ENCODE assay signal across 17 cellular contexts in the genomic region with DNA sequence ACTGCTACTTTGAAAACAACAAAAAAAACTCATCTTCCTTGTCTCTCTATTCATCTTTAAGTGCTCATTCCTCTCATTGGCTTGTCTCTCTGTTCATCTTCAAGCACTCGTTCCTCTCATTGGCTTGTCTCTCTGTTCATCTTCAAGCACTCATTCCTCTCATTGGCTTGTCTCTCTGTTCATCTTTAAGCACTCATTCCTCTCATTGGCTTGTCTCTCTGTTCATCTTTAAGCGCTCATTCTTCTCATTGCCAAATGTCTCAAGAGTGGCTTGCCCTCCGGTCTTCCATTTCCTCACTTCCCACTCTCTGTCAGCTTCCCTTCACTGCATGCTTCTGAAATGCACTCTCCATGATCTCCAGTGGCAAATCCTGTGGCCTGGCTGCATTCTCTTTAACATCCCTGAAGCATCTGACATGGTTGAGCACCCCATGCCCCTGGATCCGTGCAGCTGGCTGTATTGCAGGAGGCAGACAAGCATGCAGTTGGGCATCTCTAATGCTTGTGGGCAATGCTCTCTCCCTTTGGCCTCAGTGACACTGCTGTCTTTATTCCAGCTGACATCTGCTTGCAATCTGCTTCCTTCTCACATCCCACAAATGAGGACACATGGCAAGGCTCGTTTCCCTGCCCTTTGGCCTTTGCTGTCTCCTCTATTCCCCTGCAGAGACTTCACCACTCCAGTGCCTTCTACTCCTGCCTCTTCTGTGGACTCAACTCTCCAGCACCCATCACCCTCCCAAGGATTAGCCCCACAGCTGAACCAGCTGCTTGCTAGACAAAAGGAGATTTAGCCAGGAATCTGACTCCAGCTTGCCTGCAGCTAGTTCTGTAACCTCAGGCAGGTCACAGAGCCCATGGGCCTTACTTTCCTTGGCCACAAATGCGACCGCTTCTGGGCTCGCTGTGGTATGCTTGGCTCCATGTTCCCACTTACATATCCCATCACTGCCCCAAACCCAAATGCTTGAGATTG.
DNase-seq lines count a peak whose midpoint lies in the region; ATAC-seq, FAIRE-seq and TF ChIP-seq lines count a peak whose summit lies in the region.
"Had no signal": no experiment of that assay in that cellular context is flagged by ENCODE, and none has a peak within 500 bp of the region (broad histone marks: within the 10 kb centered on the region; RNA-seq: fewer than 3 reads in every experiment).

No MANE protein-coding gene starts in this region.

- no peaks in the 10 kb centered on the region for H3K79me2 ChIP-seq in H1 (ENCODE audit: control insufficient read depth in 1 of 2, insufficient read depth in 2 of 2, low read length in 2 of 2)

- TF ChIP-seq RAD21 in H1 (IDR thresholded peaks at IDR 0.05 in 1 of 2, conservative IDR thresholded peaks at IDR 0.05 in 1 of 2; ENCODE audit: low read depth in 2 of 2, low read length in 2 of 2): no peak

- no peak overlapping the region for H3K9ac ChIP-seq in H1 (replicated peaks in 1 of 4; ENCODE audit: extremely low read depth in 1 of 4, low read depth in 3 of 4, low read length in 3 of 4)
- no peak overlapping the region for H3K9ac ChIP-seq in neuronal stem cell (ENCODE audit: low read depth, low read length, poor library complexity)
- H3K9ac ChIP-seq in colonic mucosa (ENCODE audit: low read depth in 2 of 2, low read length in 2 of 2): no peak overlapping the region
- H3K9ac ChIP-seq: BLaER1 treated with 17β-estradiol and CSF1 and Interleukin-3, amounts not matched to agents 10 nM and 100 nM had no signal

- no peaks in the 10 kb centered on the region for H3K4me1 ChIP-seq in H1 (replicated peaks in 1 of 4; ENCODE audit: control insufficient read depth in 3 of 4, insufficient read depth in 4 of 4, low read length in 3 of 4)
- peaks cover 0 to 3% of the 10 kb centered on the region in 2 donors for H3K4me1 ChIP-seq in neuronal stem cell (ENCODE audit: control insufficient read depth in 2 of 2, insufficient read depth in 1 of 2, low read depth in 1 of 2, low read length in 2 of 2)
- no peaks in the 10 kb centered on the region for H3K4me1 ChIP-seq in colonic mucosa
- H3K4me1 ChIP-seq: HAP-1 had no signal

- CTCF ChIA-PET in H1 (lab: Charles Lee; ENCODE audit: partially characterized antibody): interaction anchor here (1.3 to 2.6 kb wide), 4 partner anchors 9 to 366 kb away, joined by 3 to 12 read pairs (median 5); no protein-coding TSS in a partner anchor

- H3K23ac ChIP-seq in H1 (ENCODE audit: insufficient read length) (no peak overlapping the region), neuronal stem cell (ENCODE audit: low read depth, low read length, poor library complexity) (no peak overlapping the region)

- no peak for TF ChIP-seq EP300 in H1 (IDR thresholded peaks at IDR 0.05; ENCODE audit: borderline replicate concordance in 1 of 2, low read depth in 2 of 2, low read length in 2 of 2)

- H2AFZ ChIP-seq in H1 (ENCODE audit: low read length): no peak overlapping the region
- no peak overlapping the region for H2AFZ ChIP-seq in neuronal stem cell (ENCODE audit: low read length)

- H4K5ac ChIP-seq in H1 (ENCODE audit: insufficient read length, low read depth, low read length): no peak overlapping the region

- ATAC-seq in GM18873 (IDR thresholded peaks at IDR 0.05; ENCODE audit: low FRiP score, unreplicated experiment): no peak
- ATAC-seq: PC-3 had no signal

- H3K27me3 ChIP-seq in H1 (replicated peaks in 1 of 4; ENCODE audit: control insufficient read depth in 3 of 4, extremely low read depth in 1 of 4, insufficient read depth in 3 of 4, low read length in 3 of 4): no peaks in the 10 kb centered on the region
- no peaks in the 10 kb centered on the region for H3K27me3 ChIP-seq in neuronal stem cell (ENCODE audit: control insufficient read depth in 3 of 3, insufficient read depth in 3 of 3, low read depth in 1 of 3, low read length in 3 of 3)
- no peaks in the 10 kb centered on the region for H3K27me3 ChIP-seq in colonic mucosa
- H3K27me3 ChIP-seq: BLaER1 treated with 17β-estradiol and CSF1 and Interleukin-3, amounts not matched to agents 10 nM and 100 nM had no signal

- no peak overlapping the region for H3K56ac ChIP-seq in H1 (replicated peaks; ENCODE audit: insufficient read length, low read depth, low read length)

- H3K27ac ChIP-seq in H1 (ENCODE audit: low read depth, low read length) (no peak overlapping the region), neuronal stem cell (replicated peaks; ENCODE audit: low read length) (no peak overlapping the region), colonic mucosa (no peak overlapping the region)
- H3K27ac ChIP-seq: BLaER1 treated with 17β-estradiol and CSF1 and Interleukin-3, amounts not matched to agents 10 nM and 100 nM had no signal

- H3K36me3 ChIP-seq in H1 (ENCODE audit: control insufficient read depth in 2 of 4, insufficient read depth in 4 of 4, low read length in 3 of 4) (no peaks in the 10 kb centered on the region), neuronal stem cell (replicated peaks in 1 of 2; ENCODE audit: control insufficient read depth in 2 of 2, insufficient read depth in 2 of 2, low read length in 2 of 2) (no peaks in the 10 kb centered on the region), colonic mucosa (no peaks in the 10 kb centered on the region)
- H3K36me3 ChIP-seq: BLaER1 treated with 17β-estradiol and CSF1 and Interleukin-3, amounts not matched to agents 10 nM and 100 nM; HAP-1 had no signal

- H4K8ac ChIP-seq in H1 (ENCODE audit: extremely low read depth, insufficient read depth, low read length) (no peak overlapping the region), neuronal stem cell (ENCODE audit: low read depth, low read length) (no peak overlapping the region)

- no peak for FAIRE-seq in H1 (lab: Jason Lieb, UNC)
- no peak for FAIRE-seq in frontal cortex (lab: Jason Lieb, UNC)
- FAIRE-seq: A204.1 had no signal

- no peak overlapping the region for H2BK12ac ChIP-seq in H1 (ENCODE audit: low read depth, low read length)
- H2BK12ac ChIP-seq in neuronal stem cell (ENCODE audit: low read length): no peak overlapping the region

- H3K4me3 ChIP-seq in H1 (ENCODE audit: extremely low read depth in 1 of 4, insufficient read depth in 2 of 4, low read depth in 3 of 4, low read length in 4 of 4) (no peak overlapping the region), neuronal stem cell (ENCODE audit: low read length in 2 of 2) (peak overlapping the region in 1 of 2 donors; percentile 5), colonic mucosa (no peak overlapping the region)
- H3K4me3 ChIP-seq: BLaER1 treated with 17β-estradiol and CSF1 and Interleukin-3, amounts not matched to agents 10 nM and 100 nM; HAP-1 had no signal

- H3K23me2 ChIP-seq in H1 (ENCODE audit: low read depth, low read length): no peaks in the 10 kb centered on the region

- no peaks in the 10 kb centered on the region for H4K20me1 ChIP-seq in H1 (replicated peaks in 1 of 2; ENCODE audit: control insufficient read depth in 1 of 2, insufficient read depth in 2 of 2, low read length in 2 of 2)

- H3K14ac ChIP-seq in H1 (ENCODE audit: insufficient read length): no peak overlapping the region
- peak overlapping the region; percentile 72 for H3K14ac ChIP-seq in neuronal stem cell (ENCODE audit: low read length)

- no peak overlapping the region for H3K18ac ChIP-seq in H1 (ENCODE audit: extremely low read depth, low read length)
- H3K18ac ChIP-seq in neuronal stem cell (ENCODE audit: low read length): no peak overlapping the region

- TF ChIP-seq POLR2A in H1 (IDR thresholded peaks at IDR 0.05; ENCODE audit: control extremely low read depth in 1 of 2, low read depth in 2 of 2, low read length in 2 of 2): no peak

- POLR2A ChIA-PET in H1 (lab: Charles Lee; ENCODE audit: partially characterized antibody): no interaction called here

- H2BK5ac ChIP-seq in H1 (ENCODE audit: low read depth, low read length): no peak overlapping the region
- no peak overlapping the region for H2BK5ac ChIP-seq in neuronal stem cell (ENCODE audit: low read length)

- H4K91ac ChIP-seq in H1 (replicated peaks; ENCODE audit: insufficient read length, low read length) (no peak overlapping the region), neuronal stem cell (ENCODE audit: low read depth, low read length, poor library complexity) (no peak overlapping the region)

- intact Hi-C loops in colonic mucosa (cut with DNase I): no loop called here

- TF ChIP-seq CTCF in H1 (IDR thresholded peaks at IDR 0.05; ENCODE audit: control extremely low read depth in 1 of 3, insufficient read depth in 1 of 3, low read depth in 1 of 3, low read length in 3 of 3): no peak
- TF ChIP-seq CTCF in colonic mucosa (IDR thresholded peaks at IDR 0.05): no peak

- no peak overlapping the region for H2BK20ac ChIP-seq in H1 (ENCODE audit: low read length)

- H3K79me1 ChIP-seq in H1 (ENCODE audit: low read depth, low read length) (no peaks in the 10 kb centered on the region), neuronal stem cell (ENCODE audit: low read depth, low read length) (no peaks in the 10 kb centered on the region)

- H3K4ac ChIP-seq in H1 (replicated peaks; ENCODE audit: insufficient read length, low read depth, low read length) (no peak overlapping the region), neuronal stem cell (ENCODE audit: low read length) (no peak overlapping the region)

- 89% methylated on average over 8 of the region's 8 CpGs; no CpG with 5 or more reads in 1 of the 2 experiments for WGBS in H1 (ENCODE audit: extremely low coverage in 1 of 2, insufficient coverage in 1 of 2, insufficient read length in 1 of 2, insufficient replicate concordance in 2 of 2, low coverage in 1 of 2, low lambda C conversion rate in 2 of 2, missing lambda C conversion rate in 1 of 2), 2 experiments
- WGBS in neuronal stem cell (ENCODE audit: extremely low coverage in 2 of 2, insufficient read length in 2 of 2, insufficient replicate concordance in 1 of 2), 2 donors: no CpG with 5 or more reads among the region's 8 CpGs

- no peak overlapping the region for H2AK5ac ChIP-seq in H1 (ENCODE audit: low read depth, low read length)
- no peak overlapping the region for H2AK5ac ChIP-seq in neuronal stem cell (ENCODE audit: low read depth, low read length)

- H3K4me2 ChIP-seq in H1 (ENCODE audit: insufficient read depth in 1 of 2, low read depth in 2 of 2, low read length in 2 of 2) (no peak overlapping the region), neuronal stem cell (ENCODE audit: insufficient read depth, low read length, poor library complexity, severe bottlenecking) (no peak overlapping the region)
- H3K4me2 ChIP-seq: BLaER1 treated with 17β-estradiol and CSF1 and Interleukin-3, amounts not matched to agents 10 nM and 100 nM had no signal

- H3K9me3 ChIP-seq in H1 (ENCODE audit: insufficient read depth in 2 of 2, low read depth in 1 of 2, low read length in 1 of 2) (no peaks in the 10 kb centered on the region), neuronal stem cell (replicated peaks in 1 of 2; ENCODE audit: control insufficient read depth in 2 of 2, insufficient read depth in 1 of 2, low read depth in 1 of 2, low read length in 2 of 2) (no peaks in the 10 kb centered on the region), colonic mucosa (no peaks in the 10 kb centered on the region)
- H3K9me3 ChIP-seq: BLaER1 treated with 17β-estradiol and CSF1 and Interleukin-3, amounts not matched to agents 10 nM and 100 nM; HAP-1 had no signal

- H2BK120ac ChIP-seq in H1 (replicated peaks; ENCODE audit: low read depth, low read length) (no peak overlapping the region), neuronal stem cell (ENCODE audit: low read depth, low read length) (no peak overlapping the region)

- peak; percentile 63 for DNase-seq in D341Med (ENCODE audit: low spot score)
- DNase-seq in NCI-H82 (lab: John Stamatoyannopoulos, UW): peak; percentile 93
- no peak for DNase-seq in H1 (ENCODE audit: low read depth in 1 of 2, low spot score in 2 of 2)
- no peak for DNase-seq in neuronal stem cell (ENCODE audit: low spot score)
- no peak for DNase-seq in frontal cortex (ENCODE audit: low spot score in 2 of 2)
- no peak for DNase-seq in colonic mucosa
- no peak for DNase-seq in NCI-H748 treated with DMSO at 0.1 percent for 48 hours (lab: John Stamatoyannopoulos, UW)
- DNase-seq: CD8-positive, alpha-beta memory T cell; GF-D8; NCI-H187 treated with DMSO at 0.1 percent for 48 hours; NCI-H446; NCI-H69; PC-3 had no signal

- no peak overlapping the region for H2BK15ac ChIP-seq in H1 (ENCODE audit: low read length)
- no peak overlapping the region for H2BK15ac ChIP-seq in neuronal stem cell (ENCODE audit: low read length)

Comparison
In these comparisons a context has a peak if more than half of its experiments do, and no peak if none do; other contexts are left out.
1. DNase-seq: peak in D341Med (single experiment) and NCI-H82 (single experiment); none in H1 (0 of 2), neuronal stem cell (single experiment), frontal cortex (0 of 2), colonic mucosa (single experiment) and NCI-H748 treated with DMSO at 0.1 percent for 48 hours (single experiment).